ENCODE assay signal across 8 cellular contexts in genomic region chr1:16236091-16236494, GRCh38. TPM values are rescaled to one million over a fixed set of nuclear protein-coding genes. Genes with fewer than 3 reads are reported as not detected.
DNase-seq lines count a peak whose midpoint lies in the region; ATAC-seq and TF ChIP-seq lines count a peak whose summit lies in the region.

No MANE protein-coding gene starts in this region.

- H3K27me3 ChIP-seq in OCI-LY1 (ENCODE audit: insufficient read depth, low read length), result no peaks in the 10 kb centered on the region
- H3K27me3 ChIP-seq in hepatocyte, result no peaks in the 10 kb centered on the region

- peak overlapping the region; percentile 13 for H3K27ac ChIP-seq in OCI-LY1 (ENCODE audit: low read depth, low read length, poor library complexity, severe bottlenecking)
- H3K27ac ChIP-seq in hepatocyte, result peak overlapping the region; percentile 82

- H3K4me2 ChIP-seq in OCI-LY1 (ENCODE audit: low read length) (peak overlapping the region; percentile 92), hepatocyte (peak overlapping the region; percentile 92)

- H3K4me1 ChIP-seq in OCI-LY1 (ENCODE audit: insufficient read depth, low read length, severe bottlenecking) (peaks cover 22% of the 10 kb centered on the region), hepatocyte (ENCODE audit: insufficient read depth) (peaks cover 16% of the 10 kb centered on the region)

- H3K9me3 Mint-ChIP-seq in activated naive CD4-positive, alpha-beta T cell treated with anti-CD3 and anti-CD28 coated beads for 36 hours, result no peaks in the 10 kb centered on the region

- TF ChIP-seq CTCF in OCI-LY1 (IDR thresholded peaks at IDR 0.05; ENCODE audit: low read length) (peak; percentile 44), hepatocyte (IDR thresholded peaks at IDR 0.05; ENCODE audit: poor library complexity) (peak; percentile 12)

- peaks cover 14% of the 10 kb centered on the region for H3K4me1 Mint-ChIP-seq in activated naive CD4-positive, alpha-beta T cell treated with anti-CD3 and anti-CD28 coated beads for 36 hours (ENCODE audit: low read depth)

- in situ Hi-C loops in Caki2 (cut with HindIII; ENCODE audit: low pct_unique_long_range_greater_than_20kb, low sequenced_read_pairs), result no loop called here

- peak overlapping the region; percentile 80 for H3K27ac Mint-ChIP-seq in activated naive CD4-positive, alpha-beta T cell treated with anti-CD3 and anti-CD28 coated beads for 36 hours

- peak overlapping the region; percentile 84 for H3K4me3 Mint-ChIP-seq in activated naive CD4-positive, alpha-beta T cell treated with anti-CD3 and anti-CD28 coated beads for 36 hours

- H3F3A ChIP-seq in OCI-LY1 (ENCODE audit: insufficient read depth, low read length), result no peaks in the 10 kb centered on the region

- H3K9me2 ChIP-seq in OCI-LY1 (ENCODE audit: low read depth, low read length) (no peaks in the 10 kb centered on the region), hepatocyte (replicated peaks; ENCODE audit: insufficient read depth) (no peaks in the 10 kb centered on the region)

- H3K36me3 ChIP-seq in OCI-LY1 (ENCODE audit: insufficient read depth, low read length), result no peaks in the 10 kb centered on the region
- no peaks in the 10 kb centered on the region for H3K36me3 ChIP-seq in hepatocyte (replicated peaks; ENCODE audit: insufficient read depth, low read depth)

- H3K79me2 ChIP-seq in OCI-LY1 (ENCODE audit: insufficient read depth, low read length) (no peaks in the 10 kb centered on the region), hepatocyte (no peaks in the 10 kb centered on the region)

- DNase-seq in Caki2 (ENCODE audit: low read depth) (peak; percentile 68), hepatocyte (ENCODE audit: low spot score) (no peak), ureter (ENCODE audit: low spot score) (no peak)
- DNase-seq in activated naive CD4-positive, alpha-beta T cell treated with anti-CD3 and anti-CD28 coated beads for 36 hours, result peak; percentile 52
- DNase-seq in stimulated activated CD4-positive, alpha-beta T cell treated with anti-CD3 and anti-CD28 coated beads, Interleukin-12 subunit alpha, Interleukin-12 subunit beta, amount 100 ng/mL, for 48 hours (ENCODE audit: low read depth in 2 of 3, low spot score in 1 of 3), result peak; percentile 21 to 32 (median 32)

- no peaks in the 10 kb centered on the region for H3K36me3 Mint-ChIP-seq in activated naive CD4-positive, alpha-beta T cell treated with anti-CD3 and anti-CD28 coated beads for 36 hours (ENCODE audit: low read depth)

- no peaks in the 10 kb centered on the region for H4K20me1 ChIP-seq in OCI-LY1 (ENCODE audit: insufficient read depth, low read length)
- no peaks in the 10 kb centered on the region for H4K20me1 ChIP-seq in hepatocyte (ENCODE audit: insufficient read depth, poor library complexity, severe bottlenecking)

- no peaks in the 10 kb centered on the region for H3K27me3 Mint-ChIP-seq in activated naive CD4-positive, alpha-beta T cell treated with anti-CD3 and anti-CD28 coated beads for 36 hours (ENCODE audit: low read depth)

- H3K9ac ChIP-seq in OCI-LY1 (ENCODE audit: low read length), result peak overlapping the region; percentile 68

- intact Hi-C loops in activated naive CD4-positive, alpha-beta T cell treated with anti-CD3 and anti-CD28 coated beads for 36 hours (cut with micrococcal nuclease), result loop anchor here (10.0 kb wide), 2 partner anchors 259 to 401 kb away; no protein-coding TSS in a partner anchor

- H3K4me3 ChIP-seq in OCI-LY1 (ENCODE audit: low read depth, low read length, poor library complexity, severe bottlenecking) (peak overlapping the region; percentile 70), hepatocyte (peak overlapping the region; percentile 47)

- no peak overlapping the region for H2AFZ ChIP-seq in OCI-LY1 (ENCODE audit: low read length)
- H2AFZ ChIP-seq in hepatocyte, result peak overlapping the region; percentile 89

- 43% methylated on average over 5 of the region's 5 CpGs for WGBS in hepatocyte (ENCODE audit: low lambda C conversion rate, missing lambda C conversion rate)

- ATAC-seq in GM19455 (IDR thresholded peaks at IDR 0.05; ENCODE audit: unreplicated experiment), result peak; percentile 31
- peak; percentile 50 for ATAC-seq in HG03571 (IDR thresholded peaks at IDR 0.05; ENCODE audit: unreplicated experiment)

- CTCF ChIA-PET in activated naive CD4-positive, alpha-beta T cell treated with anti-CD3 and anti-CD28 coated beads for 36 hours (lab: Charles Lee), result interaction anchor here (0.9 to 2.3 kb wide), 3 partner anchors 12 to 155 kb away, joined by 3 to 7 read pairs (median 7); no protein-coding TSS in a partner anchor

- H3K9me3 ChIP-seq in OCI-LY1 (ENCODE audit: low read length) (no peaks in the 10 kb centered on the region), hepatocyte (ENCODE audit: low read depth) (no peaks in the 10 kb centered on the region)

RNA-seq across cellular contexts. Expression of gene CPLANE2, which starts 0.9 kb away (rescaled TPM):
- total RNA-seq in Caki2 (2014; rRNA removed; shearing (Covaris generic); ENCODE audit: low replicate concordance), result 6.4 and 7.3 TPM in 2 replicates
- 1 to 10 TPM; 2.7 to 4.0 TPM for total RNA-seq in activated naive CD4-positive, alpha-beta T cell treated with anti-CD3 and anti-CD28 coated beads for 36 hours
- total RNA-seq in hepatocyte (5.4 and 6.6 TPM in 2 replicates), ureter (9.0 TPM)
- polyA plus RNA-seq in hepatocyte, result 2.9 and 6.6 TPM in 2 replicates

RNA-seq across cellular contexts. Expression of gene ARHGEF19, which starts 23.6 kb away (rescaled TPM):
- 26.2 and 26.4 TPM in 2 replicates for total RNA-seq in Caki2 (2014; rRNA removed; shearing (Covaris generic); ENCODE audit: low replicate concordance)
- total RNA-seq in activated naive CD4-positive, alpha-beta T cell treated with anti-CD3 and anti-CD28 coated beads for 36 hours, result 1 to 10 TPM; 5.3 to 5.9 TPM
- total RNA-seq in hepatocyte (15.9 and 21.0 TPM in 2 replicates), ureter (24.8 TPM)
- polyA plus RNA-seq in hepatocyte, result 24.7 and 24.8 TPM in 2 replicates

Comparison
In these comparisons a context has a peak if more than half of its experiments do, and no peak if none do; other contexts are left out.
1. DNase-seq: peak in Caki2 (single experiment), activated naive CD4-positive, alpha-beta T cell treated with anti-CD3 and anti-CD28 coated beads for 36 hours (single experiment) and stimulated activated CD4-positive, alpha-beta T cell treated with anti-CD3 and anti-CD28 coated beads, Interleukin-12 subunit alpha, Interleukin-12 subunit beta, amount 100 ng/mL, for 48 hours (3 of 3); none in hepatocyte (single experiment) and ureter (single experiment).